ENCODE assay signal across 25 cellular contexts in genomic region chr1:155199792-155200191, GRCh38.
"Had no signal": no experiment of that assay in that cellular context is flagged by ENCODE, and none has a peak within 500 bp of the region (broad histone marks: within the 10 kb centered on the region; RNA-seq: fewer than 3 reads in every experiment).

No MANE protein-coding gene starts in this region.

- H3K36me3 Mint-ChIP-seq: activated CD8-positive, alpha-beta memory T cell treated with anti-CD3 and anti-CD28 coated beads, Interleukin-2, amount 10 ng/mL, durations not matched to agents 7 days and 5 days; natural killer cell had no signal

- H3K4me3 ChIP-seq: adrenal gland, left lung, lung, pancreas, tibial nerve had no signal

- H3K9me3 Mint-ChIP-seq: activated naive CD4-positive, alpha-beta T cell treated with anti-CD3 and anti-CD28 coated beads for 36 hours; activated naive CD8-positive, alpha-beta T cell treated with anti-CD3 and anti-CD28 coated beads for 36 hours; dendritic cell treated with granulocyte-macrophage colony-stimulating factor and Interleukin-4, amounts not matched to agents 40 ng/mL and 50 ng/mL, for 4 days; endodermal cell; natural killer cell; T-helper 2 cell treated with Interferon-gamma antibody and Interleukin-4, amounts not matched to agents 5 μg/mL and 100 μg/mL, for 36 hours had no signal

- H3K27me3 ChIP-seq: adrenal gland, brain microvascular endothelial cell, pancreas, tibial nerve had no signal

- ATAC-seq: activated CD4-positive, alpha-beta T cell treated with anti-CD3 and anti-CD28 coated beads for 36 hours; activated CD8-positive, alpha-beta memory T cell treated with anti-CD3 and anti-CD28 coated beads, Interleukin-2, amount 10 ng/mL, durations not matched to agents 7 days and 5 days; activated CD8-positive, alpha-beta T cell treated with anti-CD3 and anti-CD28 coated beads, Interleukin-2, amount 10 ng/mL, durations not matched to agents 7 days and 5 days; left lung; natural killer cell; pancreas; right cardiac atrium had no signal

- H3K27me3 Mint-ChIP-seq: activated CD4-positive, alpha-beta T cell treated with anti-CD3 and anti-CD28 coated beads for 36 hours; activated CD8-positive, alpha-beta memory T cell treated with anti-CD3 and anti-CD28 coated beads, Interleukin-2, amount 10 ng/mL, durations not matched to agents 7 days and 5 days; activated naive CD8-positive, alpha-beta T cell treated with anti-CD3 and anti-CD28 coated beads for 36 hours had no signal

- H3K36me3 ChIP-seq: adrenal gland, pancreas had no signal

- H3K27ac Mint-ChIP-seq: activated CD4-positive, alpha-beta T cell treated with anti-CD3 and anti-CD28 coated beads for 36 hours; activated CD8-positive, alpha-beta memory T cell treated with anti-CD3 and anti-CD28 coated beads, Interleukin-2, amount 10 ng/mL, durations not matched to agents 7 days and 5 days; activated CD8-positive, alpha-beta T cell treated with anti-CD3 and anti-CD28 coated beads, Interleukin-2, amount 10 ng/mL, durations not matched to agents 7 days and 5 days; activated naive CD4-positive, alpha-beta T cell treated with anti-CD3 and anti-CD28 coated beads for 36 hours; activated naive CD8-positive, alpha-beta T cell treated with anti-CD3 and anti-CD28 coated beads for 36 hours; dendritic cell treated with granulocyte-macrophage colony-stimulating factor and Interleukin-4, amounts not matched to agents 40 ng/mL and 50 ng/mL, for 4 days; endodermal cell; T-helper 2 cell treated with Interferon-gamma antibody and Interleukin-4, amounts not matched to agents 5 μg/mL and 100 μg/mL, for 36 hours had no signal

- FAIRE-seq: frontal cortex, pancreas had no signal

- H3K27ac ChIP-seq: adrenal gland, brain microvascular endothelial cell, left lung, pancreas, tibial nerve had no signal

- H3K9me3 ChIP-seq: adrenal gland, left lung, pancreas, tibial nerve had no signal

- DNase-seq: activated CD4-positive, alpha-beta T cell treated with anti-CD3 and anti-CD28 coated beads for 36 hours; activated CD4-positive, CD25-positive, alpha-beta regulatory T cell; activated CD8-positive, alpha-beta memory T cell treated with anti-CD3 and anti-CD28 coated beads, Interleukin-2, amount 10 ng/mL, durations not matched to agents 7 days and 5 days; activated CD8-positive, alpha-beta T cell treated with anti-CD3 and anti-CD28 coated beads, Interleukin-2, amount 10 ng/mL, durations not matched to agents 7 days and 5 days; activated effector memory CD4-positive, alpha-beta T cell treated with anti-CD3 and anti-CD28 coated beads, Interleukin-2, amount 50 U/mL, for 16 hours; activated naive CD4-positive, alpha-beta T cell treated with anti-CD3 and anti-CD28 coated beads for 36 hours; activated naive CD8-positive, alpha-beta T cell treated with anti-CD3 and anti-CD28 coated beads for 36 hours; adrenal gland; brain microvascular endothelial cell; central memory CD4-positive, alpha-beta T cell; endodermal cell; left lung; mesendoderm; natural killer cell; right cardiac atrium; stimulated activated CD4-positive, alpha-beta T cell treated with anti-CD3 and anti-CD28 coated beads, Interleukin-15, amount 100 ng/mL, for 24 hours; stimulated activated CD4-positive, alpha-beta T cell treated with anti-CD3 and anti-CD28 coated beads, Interleukin-2, amount 100 ng/mL, for 24 hours; stimulated activated naive CD4-positive, alpha-beta T cell; T-helper 1 cell had no signal

- H3K4me3 Mint-ChIP-seq: activated CD4-positive, alpha-beta T cell treated with anti-CD3 and anti-CD28 coated beads for 36 hours; activated CD8-positive, alpha-beta memory T cell treated with anti-CD3 and anti-CD28 coated beads, Interleukin-2, amount 10 ng/mL, durations not matched to agents 7 days and 5 days; activated CD8-positive, alpha-beta T cell treated with anti-CD3 and anti-CD28 coated beads, Interleukin-2, amount 10 ng/mL, durations not matched to agents 7 days and 5 days; activated naive CD4-positive, alpha-beta T cell treated with anti-CD3 and anti-CD28 coated beads for 36 hours; activated naive CD8-positive, alpha-beta T cell treated with anti-CD3 and anti-CD28 coated beads for 36 hours; dendritic cell treated with granulocyte-macrophage colony-stimulating factor and Interleukin-4, amounts not matched to agents 40 ng/mL and 50 ng/mL, for 4 days; endodermal cell; natural killer cell; T-helper 2 cell treated with Interferon-gamma antibody and Interleukin-4, amounts not matched to agents 5 μg/mL and 100 μg/mL, for 36 hours had no signal
